31 cellular contexts compared by ENCODE assay signal in the genomic region with DNA sequence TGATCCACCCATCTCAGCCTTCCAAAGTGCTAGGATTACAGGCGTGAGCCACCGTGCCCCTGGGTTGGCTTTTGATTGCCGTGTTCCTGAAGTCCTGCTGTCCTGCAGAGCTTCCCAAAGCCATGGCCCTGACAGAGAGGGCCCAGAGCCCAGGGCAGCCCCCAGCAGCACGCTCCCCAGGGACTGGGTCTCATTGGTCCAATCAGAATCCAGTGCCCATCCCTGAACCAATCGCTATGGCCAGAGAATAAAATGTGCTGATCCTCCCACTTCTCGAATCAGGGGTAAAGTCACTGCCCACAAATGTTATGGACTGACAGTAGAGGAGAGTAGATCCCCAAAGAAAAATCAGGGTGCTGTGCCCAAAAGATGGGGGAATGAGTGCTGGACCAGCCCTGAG. TPM values are rescaled to one million over a fixed set of nuclear protein-coding genes. Genes with fewer than 3 reads are reported as not detected.
DNase-seq lines count a peak whose midpoint lies in the region; ATAC-seq, FAIRE-seq and TF ChIP-seq lines count a peak whose summit lies in the region.
"Had no signal": no experiment of that assay in that cellular context is flagged by ENCODE, and none has a peak within 500 bp of the region (broad histone marks: within the 10 kb centered on the region; RNA-seq: fewer than 3 reads in every experiment).

No MANE protein-coding gene starts in this region.

- no peaks in the 10 kb centered on the region for H3K36me3 ChIP-seq in pancreas
- H3K36me3 ChIP-seq: gastrocnemius medialis, stomach, thyroid gland, vagina had no signal

- peak overlapping the region; percentile 99 for H3K27ac Mint-ChIP-seq in stimulated activated naive CD8-positive, alpha-beta T cell treated with anti-CD3 and anti-CD28 coated beads, Interleukin-15, Interleukin-2, amounts not matched to agents 100 ng/mL and 50 ng/mL, for 24 hours
- no peak overlapping the region for H3K27ac Mint-ChIP-seq in WTC11
- H3K27ac Mint-ChIP-seq in central memory CD8-positive, alpha-beta T cell (ENCODE audit: low read depth), result peak overlapping the region; percentile 41
- peak overlapping the region; percentile 16 to 50 for H3K27ac Mint-ChIP-seq in stimulated activated naive CD8-positive, alpha-beta T cell treated with anti-CD3 and anti-CD28 coated beads, Interleukin-15, amount 100 ng/mL, for 72 hours

- no peaks in the 10 kb centered on the region for H3K9me3 ChIP-seq in pancreas
- H3K9me3 ChIP-seq: gastrocnemius medialis, stomach, thyroid gland, vagina had no signal

- H3K4me1 ChIP-seq in pancreas, result peaks cover 0 to 4% (median 3%) of the 10 kb centered on the region in 3 donors

- H3K27ac ChIP-seq in pancreas, result no peak overlapping the region
- H3K27ac ChIP-seq: coronary artery, gastrocnemius medialis, hepatocyte, thyroid gland had no signal

- H3K4me3 Mint-ChIP-seq in stimulated activated naive CD8-positive, alpha-beta T cell treated with anti-CD3 and anti-CD28 coated beads, Interleukin-15, Interleukin-2, amounts not matched to agents 100 ng/mL and 50 ng/mL, for 24 hours, result no peak overlapping the region
- H3K4me3 Mint-ChIP-seq in WTC11, result no peak overlapping the region
- H3K4me3 Mint-ChIP-seq in central memory CD8-positive, alpha-beta T cell, result no peak overlapping the region
- peak overlapping the region in 1 of 2 donors; percentile 58 for H3K4me3 Mint-ChIP-seq in stimulated activated naive CD8-positive, alpha-beta T cell treated with anti-CD3 and anti-CD28 coated beads, Interleukin-15, amount 100 ng/mL, for 72 hours
- H3K4me3 Mint-ChIP-seq: CD14-positive monocyte had no signal

- H3K36me3 Mint-ChIP-seq in stimulated activated naive CD8-positive, alpha-beta T cell treated with anti-CD3 and anti-CD28 coated beads, Interleukin-15, Interleukin-2, amounts not matched to agents 100 ng/mL and 50 ng/mL, for 24 hours (ENCODE audit: low read depth), result no peaks in the 10 kb centered on the region
- H3K36me3 Mint-ChIP-seq in WTC11, result no peaks in the 10 kb centered on the region
- peaks cover 10% of the 10 kb centered on the region for H3K36me3 Mint-ChIP-seq in central memory CD8-positive, alpha-beta T cell (ENCODE audit: insufficient read depth)

- POLR2A ChIA-PET in WTC11 (lab: Charles Lee), result no interaction called here

- intact Hi-C loops in pancreas (cut with DNase I), result no loop called here

- ATAC-seq in stimulated activated naive CD8-positive, alpha-beta T cell treated with anti-CD3 and anti-CD28 coated beads, Interleukin-15, Interleukin-2, amounts not matched to agents 100 U/mL and 50 U/mL, for 24 hours, result no peak
- ATAC-seq in WTC11 (no peak), pancreas (no peak)
- ATAC-seq in central memory CD8-positive, alpha-beta T cell (replicated peaks; ENCODE audit: extremely low read depth, poor library complexity, severe bottlenecking), result no peak
- no peak for ATAC-seq in stimulated activated naive CD8-positive, alpha-beta T cell treated with anti-CD3 and anti-CD28 coated beads, Interleukin-15, amount 100 ng/mL, for 72 hours
- ATAC-seq: gastrocnemius medialis, HepG2, left cardiac atrium had no signal

- H3K4me3 ChIP-seq in pancreas, result no peak overlapping the region
- H3K4me3 ChIP-seq: coronary artery, gastrocnemius medialis, hepatocyte, stomach, thyroid gland, vagina had no signal

- H3K9me3 Mint-ChIP-seq in stimulated activated naive CD8-positive, alpha-beta T cell treated with anti-CD3 and anti-CD28 coated beads, Interleukin-15, Interleukin-2, amounts not matched to agents 100 ng/mL and 50 ng/mL, for 24 hours, result no peaks in the 10 kb centered on the region
- no peaks in the 10 kb centered on the region for H3K9me3 Mint-ChIP-seq in WTC11
- no peaks in the 10 kb centered on the region for H3K9me3 Mint-ChIP-seq in central memory CD8-positive, alpha-beta T cell
- H3K9me3 Mint-ChIP-seq in stimulated activated naive CD8-positive, alpha-beta T cell treated with anti-CD3 and anti-CD28 coated beads, Interleukin-15, amount 100 ng/mL, for 72 hours, result no peaks in the 10 kb centered on the region

- no peaks in the 10 kb centered on the region for H3K27me3 ChIP-seq in pancreas
- H3K27me3 ChIP-seq: gastrocnemius medialis, hepatocyte, stomach, thyroid gland, vagina had no signal

- peaks cover 75% of the 10 kb centered on the region for H3K4me1 Mint-ChIP-seq in stimulated activated naive CD8-positive, alpha-beta T cell treated with anti-CD3 and anti-CD28 coated beads, Interleukin-15, Interleukin-2, amounts not matched to agents 100 ng/mL and 50 ng/mL, for 24 hours (ENCODE audit: low read depth)
- peaks cover 4% of the 10 kb centered on the region for H3K4me1 Mint-ChIP-seq in WTC11
- peaks cover 65% of the 10 kb centered on the region for H3K4me1 Mint-ChIP-seq in central memory CD8-positive, alpha-beta T cell
- H3K4me1 Mint-ChIP-seq in stimulated activated naive CD8-positive, alpha-beta T cell treated with anti-CD3 and anti-CD28 coated beads, Interleukin-15, amount 100 ng/mL, for 72 hours, result peaks cover 78% of the 10 kb centered on the region

- no peak for FAIRE-seq in pancreas (lab: Jason Lieb, UNC)
- FAIRE-seq: G401.6, HepG2 had no signal

- no peaks in the 10 kb centered on the region for H3K27me3 Mint-ChIP-seq in stimulated activated naive CD8-positive, alpha-beta T cell treated with anti-CD3 and anti-CD28 coated beads, Interleukin-15, Interleukin-2, amounts not matched to agents 100 ng/mL and 50 ng/mL, for 24 hours
- H3K27me3 Mint-ChIP-seq in WTC11 (ENCODE audit: low read depth), result peaks cover 3% of the 10 kb centered on the region; the same call in 1 of the 2 replicates
- H3K27me3 Mint-ChIP-seq in central memory CD8-positive, alpha-beta T cell, result no peaks in the 10 kb centered on the region
- H3K27me3 Mint-ChIP-seq in stimulated activated naive CD8-positive, alpha-beta T cell treated with anti-CD3 and anti-CD28 coated beads, Interleukin-15, amount 100 ng/mL, for 72 hours, result no peaks in the 10 kb centered on the region

- CTCF ChIA-PET in WTC11 (lab: Charles Lee), result interaction anchor here (0.7 to 1.3 kb wide), 4 partner anchors 19 to 87 kb away, joined by 3 to 5 read pairs (median 4); no protein-coding TSS in a partner anchor

- TF ChIP-seq CTCF in WTC11 (IDR thresholded peaks at IDR 0.05) (no peak), pancreas (IDR thresholded peaks at IDR 0.05) (no peak)

- DNase-seq in stimulated activated naive CD8-positive, alpha-beta T cell treated with anti-CD3 and anti-CD28 coated beads, Interleukin-15, Interleukin-2, amounts not matched to agents 100 U/mL and 50 U/mL, for 24 hours, result no peak
- no peak for DNase-seq in WTC11 (ENCODE audit: low spot score)
- DNase-seq in central memory CD8-positive, alpha-beta T cell (ENCODE audit: low spot score in 2 of 2), result no peak
- DNase-seq in stimulated activated naive CD8-positive, alpha-beta T cell treated with anti-CD3 and anti-CD28 coated beads, Interleukin-15, amount 100 ng/mL, for 72 hours, result no peak
- no peak for DNase-seq in pancreas
- no peak for DNase-seq in stimulated activated naive CD4-positive, alpha-beta T cell (lab: John Stamatoyannopoulos, UW)
- no peak for DNase-seq in CD1c-positive myeloid dendritic cell (ENCODE audit: extremely low spot score)
- DNase-seq: activated CD8-positive, alpha-beta memory T cell treated with anti-CD3 and anti-CD28 coated beads, Interleukin-2, amount 50 U/mL, for 4 hours; activated gamma-delta T cell; aorta; DMS 273 treated with DMSO at 0.1 percent for 48 hours; gastrocnemius medialis; H7; Kasumi-1; left cardiac atrium; NCI-H146; NCI-H2107; NCI-H446 treated with DMSO at 0.1 percent for 48 hours; NCI-H82; RPMI8226; stimulated activated CD4-positive, alpha-beta T cell treated with anti-CD3 and anti-CD28 coated beads, Interleukin-4, amount 100 ng/mL, for 4 hours; stomach; thyroid gland had no signal

- WGBS in pancreas, 2 donors, result 90 to 95% methylated on average over 6 of the region's 6 CpGs

TF ChIP-seq in WTC11, 78 proteins besides CTCF, POLR2A, EP300 and RAD21:
- TF ChIP-seq KAT7 (CRISPR knock-in tag; IDR thresholded peaks at IDR 0.05; ENCODE audit: borderline replicate concordance) (no peak), NFYB (CRISPR knock-in tag; conservative IDR thresholded peaks at IDR 0.05; ENCODE audit: low read depth) (peak; percentile 38; the same call in 1 of the 2 replicates)
TF ChIP-seq in WTC11: peak in this region for 1.

RNA-seq across cellular contexts. Expression of a gene that starts 5.0 kb away (rescaled TPM):
- total RNA-seq in WTC11 (2021) (0.48 to 0.99 TPM (median 0.85 TPM) in 3 replicates), pancreas (under 1 TPM in 1 of 6 donors, not detected in 5; 0.06 TPM)
- polyA plus RNA-seq in pancreas, result under 1 TPM; 0.08 to 0.14 TPM
- total RNA-seq: gastrocnemius medialis, hepatocyte, HepG2, pulmonary artery endothelial cell, stomach, thyroid gland had no signal
- polyA plus RNA-seq: aorta, hepatocyte, HepG2 had no signal

RNA-seq across cellular contexts. Expression of a gene that starts 48.8 kb away (rescaled TPM):
- total RNA-seq in WTC11 (2021), result 0.74 to 1.3 TPM (median 0.78 TPM) in 3 replicates
- 10 to 100 TPM in 3 of 6 donors, 1 to 10 TPM in 3; 3.7 to 27.6 (median 9.7) TPM for total RNA-seq in pancreas
- 10 to 100 TPM in 1 of 2 donors, 1 to 10 TPM in 1; 5.9 to 10.2 TPM for polyA plus RNA-seq in pancreas
